In genomic region chr4:183261953-183262775, GRCh38 we compare ENCODE assay signal across 9 cellular contexts. TPM values are rescaled to one million over a fixed set of nuclear protein-coding genes. Genes with fewer than 3 reads are reported as not detected.
DNase-seq lines count a peak whose midpoint lies in the region; ATAC-seq and TF ChIP-seq lines count a peak whose summit lies in the region.
"Had no signal": no experiment of that assay in that cellular context is flagged by ENCODE, and none has a peak within 500 bp of the region (broad histone marks: within the 10 kb centered on the region; RNA-seq: fewer than 3 reads in every experiment).

No MANE protein-coding gene starts in this region.

- no peak overlapping the region for H3K4me3 Mint-ChIP-seq in nephron

- intact Hi-C loops in PC-9 (cut with micrococcal nuclease; ENCODE audit: unreplicated experiment), result loop anchor here (1.0 to 5.0 kb wide), 4 partner anchors 145 to 785 kb away; no protein-coding TSS in a partner anchor

- H3K4me2 ChIP-seq in PC-9, result no peak overlapping the region

- no peaks in the 10 kb centered on the region for H3K79me2 ChIP-seq in PC-9 (ENCODE audit: low read depth)

- H2AFZ ChIP-seq in PC-9, result no peak overlapping the region

- peak; percentile 59 for DNase-seq in DMS153 (lab: John Stamatoyannopoulos, UW)
- DNase-seq in HT-29 (ENCODE audit: low spot score), result peak; percentile 80
- DNase-seq in PC-9, result peak; percentile 43 to 66
- peak; percentile 84 to 85 for DNase-seq in activated T-cell treated with anti-CD3 and anti-CD28 coated beads, Interleukin-2, amount 50 U/mL, for 48 hours
- DNase-seq in fibroblast of gingiva (ENCODE audit: low read depth), result peak; percentile 67
- peak; percentile 80 for DNase-seq in stimulated activated naive CD8-positive, alpha-beta T cell treated with anti-CD3 and anti-CD28 coated beads, Interleukin-15, Interleukin-2, amounts not matched to agents 100 U/mL and 50 U/mL, for 24 hours

- no peak overlapping the region for H3K27ac ChIP-seq in PC-9

- no peak overlapping the region for H3K4me3 ChIP-seq in PC-9

- H3K27ac Mint-ChIP-seq in nephron, result peak overlapping the region; percentile 50 to 87 (median 83)

- no peaks in the 10 kb centered on the region for H3K9me3 Mint-ChIP-seq in nephron

- no peaks in the 10 kb centered on the region for H3K36me3 ChIP-seq in PC-9 (ENCODE audit: low read depth)

- TF ChIP-seq CTCF in PC-9 (conservative IDR thresholded peaks at IDR 0.05) (peak; percentile 72), nephron (IDR thresholded peaks at IDR 0.05; ENCODE audit: unreplicated experiment in 3 of 3) (peak; percentile 81 to 88 (median 82))

- H4K20me1 ChIP-seq in PC-9 (ENCODE audit: insufficient read depth), result no peaks in the 10 kb centered on the region

- H3F3A ChIP-seq in PC-9 (ENCODE audit: insufficient read depth, low read depth), result peaks cover 4% of the 10 kb centered on the region; the same call in 1 of the 2 replicates

- no TSS peak for BruUV-seq in PC-9 (replicated peaks; lab: Mats Ljungman, UMichigan)

- H3K9me2 ChIP-seq in PC-9 (ENCODE audit: insufficient read depth), result no peaks in the 10 kb centered on the region

- H3K4me1 Mint-ChIP-seq in nephron, result peaks cover 16% of the 10 kb centered on the region

- POLR2A ChIA-PET in PC-9 (lab: Charles Lee; ENCODE audit: unreplicated experiment), result no interaction called here

- ATAC-seq in GM21390 (IDR thresholded peaks at IDR 0.05; ENCODE audit: unreplicated experiment), result peak; percentile 97
- ATAC-seq in stimulated activated naive CD8-positive, alpha-beta T cell treated with anti-CD3 and anti-CD28 coated beads, Interleukin-15, Interleukin-2, amounts not matched to agents 100 U/mL and 50 U/mL, for 24 hours, result peak; percentile 93

- CTCF ChIA-PET in PC-9 (lab: Charles Lee), result interaction anchor here (0.6 to 1.3 kb wide), 6 partner anchors 137 to 324 kb away, joined by 3 to 5 read pairs (median 4); no protein-coding TSS in a partner anchor

- H3K27me3 Mint-ChIP-seq in nephron (ENCODE audit: low read depth), result peaks cover 4% of the 10 kb centered on the region

- no peaks in the 10 kb centered on the region for H3K27me3 ChIP-seq in PC-9 (ENCODE audit: insufficient read depth, low read depth)

- no peaks in the 10 kb centered on the region for H3K4me1 ChIP-seq in PC-9 (replicated peaks; ENCODE audit: insufficient read depth)

- no peaks in the 10 kb centered on the region for H3K9me3 ChIP-seq in PC-9 (ENCODE audit: insufficient read depth, low read depth)

- peaks cover 43% of the 10 kb centered on the region for H3K36me3 Mint-ChIP-seq in nephron (ENCODE audit: low read depth)

RNA-seq across cellular contexts. Expression of gene CLDN22, which starts 57.9 kb away (rescaled TPM):
- total RNA-seq in HT-29 (2014; rRNA removed; shearing (Covaris generic)), result not detected in 2 replicates
- not detected in 2 replicates for total RNA-seq in PC-9 (2021)
- total RNA-seq: mononuclear cell had no signal
